ENCODE assay signal across 19 cellular contexts in genomic region chr5:126867237-126867636, GRCh38.
"Had no signal": no experiment of that assay in that cellular context is flagged by ENCODE, and none has a peak within 500 bp of the region (broad histone marks: within the 10 kb centered on the region; RNA-seq: fewer than 3 reads in every experiment).

No MANE protein-coding gene starts in this region.

- H3K9me3 ChIP-seq: esophagus squamous epithelium, transverse colon, vagina had no signal

- H3K27ac Mint-ChIP-seq: activated CD8-positive, alpha-beta T cell treated with anti-CD3 and anti-CD28 coated beads for 36 hours; activated naive CD4-positive, alpha-beta T cell treated with anti-CD3 and anti-CD28 coated beads for 36 hours; activated naive CD8-positive, alpha-beta T cell treated with anti-CD3 and anti-CD28 coated beads, Interleukin-2, amount 50 U/mL, for 24 hours; T-helper 2 cell treated with Interferon-gamma antibody and Interleukin-4, amounts not matched to agents 5 μg/mL and 100 μg/mL, for 36 hours had no signal

- H3K27me3 ChIP-seq: transverse colon, vagina had no signal

- DNase-seq: activated CD4-positive, alpha-beta T cell treated with anti-CD3 and anti-CD28 coated beads for 48 hours; activated CD4-positive, CD25-positive, alpha-beta regulatory T cell; activated CD8-positive, alpha-beta T cell treated with anti-CD3 and anti-CD28 coated beads for 36 hours; activated naive CD4-positive, alpha-beta T cell treated with anti-CD3 and anti-CD28 coated beads for 36 hours; activated naive CD8-positive, alpha-beta T cell treated with anti-CD3 and anti-CD28 coated beads, Interleukin-2, amount 50 U/mL, for 24 hours; activated T-cell treated with anti-CD3 and anti-CD28 coated beads, Interleukin-2, amount 50 U/mL, for 4 hours; aorta; effector CD8-positive, alpha-beta T cell; esophagus squamous epithelium; hippocampal formation; left cardiac atrium; mammary epithelial cell; posterior cingulate gyrus; stimulated activated CD4-positive, alpha-beta T cell treated with anti-CD3 and anti-CD28 coated beads, Interleukin-2, amount 100 ng/mL, for 24 hours; stimulated activated naive CD8-positive, alpha-beta T cell treated with anti-CD3 and anti-CD28 coated beads, Interleukin-15, Interleukin-2, amounts not matched to agents 100 U/mL and 50 U/mL, for 24 hours; SW 1271; transverse colon had no signal

- H3K4me1 ChIP-seq: transverse colon had no signal

- H3K4me3 ChIP-seq: esophagus squamous epithelium, transverse colon, vagina had no signal

- H3K36me3 ChIP-seq: esophagus squamous epithelium, transverse colon, vagina had no signal

- H3K27ac ChIP-seq: esophagus squamous epithelium, transverse colon, vagina had no signal

- ATAC-seq: activated CD8-positive, alpha-beta T cell treated with anti-CD3 and anti-CD28 coated beads for 36 hours; activated naive CD8-positive, alpha-beta T cell treated with anti-CD3 and anti-CD28 coated beads, Interleukin-2, amount 50 U/mL, for 24 hours; activated T-cell treated with anti-CD3 and anti-CD28 coated beads, Interleukin-2, amount 50 U/mL, for 4 hours; stimulated activated naive CD8-positive, alpha-beta T cell treated with anti-CD3 and anti-CD28 coated beads, Interleukin-15, Interleukin-2, amounts not matched to agents 100 U/mL and 50 U/mL, for 24 hours had no signal

- H3K4me3 Mint-ChIP-seq: activated CD8-positive, alpha-beta T cell treated with anti-CD3 and anti-CD28 coated beads for 36 hours; activated naive CD4-positive, alpha-beta T cell treated with anti-CD3 and anti-CD28 coated beads for 36 hours; activated naive CD8-positive, alpha-beta T cell treated with anti-CD3 and anti-CD28 coated beads, Interleukin-2, amount 50 U/mL, for 24 hours; activated T-cell treated with anti-CD3 and anti-CD28 coated beads, Interleukin-2, amount 50 U/mL, for 4 hours; T-helper 2 cell treated with Interferon-gamma antibody and Interleukin-4, amounts not matched to agents 5 μg/mL and 100 μg/mL, for 36 hours had no signal

- H3K27me3 Mint-ChIP-seq: activated CD8-positive, alpha-beta T cell treated with anti-CD3 and anti-CD28 coated beads for 36 hours; activated naive CD8-positive, alpha-beta T cell treated with anti-CD3 and anti-CD28 coated beads, Interleukin-2, amount 50 U/mL, for 24 hours had no signal

- H3K9me3 Mint-ChIP-seq: activated CD8-positive, alpha-beta T cell treated with anti-CD3 and anti-CD28 coated beads for 36 hours; activated naive CD4-positive, alpha-beta T cell treated with anti-CD3 and anti-CD28 coated beads for 36 hours; activated naive CD8-positive, alpha-beta T cell treated with anti-CD3 and anti-CD28 coated beads, Interleukin-2, amount 50 U/mL, for 24 hours; activated T-cell treated with anti-CD3 and anti-CD28 coated beads, Interleukin-2, amount 50 U/mL, for 4 hours; T-helper 2 cell treated with Interferon-gamma antibody and Interleukin-4, amounts not matched to agents 5 μg/mL and 100 μg/mL, for 36 hours had no signal
